In the genomic region with DNA sequence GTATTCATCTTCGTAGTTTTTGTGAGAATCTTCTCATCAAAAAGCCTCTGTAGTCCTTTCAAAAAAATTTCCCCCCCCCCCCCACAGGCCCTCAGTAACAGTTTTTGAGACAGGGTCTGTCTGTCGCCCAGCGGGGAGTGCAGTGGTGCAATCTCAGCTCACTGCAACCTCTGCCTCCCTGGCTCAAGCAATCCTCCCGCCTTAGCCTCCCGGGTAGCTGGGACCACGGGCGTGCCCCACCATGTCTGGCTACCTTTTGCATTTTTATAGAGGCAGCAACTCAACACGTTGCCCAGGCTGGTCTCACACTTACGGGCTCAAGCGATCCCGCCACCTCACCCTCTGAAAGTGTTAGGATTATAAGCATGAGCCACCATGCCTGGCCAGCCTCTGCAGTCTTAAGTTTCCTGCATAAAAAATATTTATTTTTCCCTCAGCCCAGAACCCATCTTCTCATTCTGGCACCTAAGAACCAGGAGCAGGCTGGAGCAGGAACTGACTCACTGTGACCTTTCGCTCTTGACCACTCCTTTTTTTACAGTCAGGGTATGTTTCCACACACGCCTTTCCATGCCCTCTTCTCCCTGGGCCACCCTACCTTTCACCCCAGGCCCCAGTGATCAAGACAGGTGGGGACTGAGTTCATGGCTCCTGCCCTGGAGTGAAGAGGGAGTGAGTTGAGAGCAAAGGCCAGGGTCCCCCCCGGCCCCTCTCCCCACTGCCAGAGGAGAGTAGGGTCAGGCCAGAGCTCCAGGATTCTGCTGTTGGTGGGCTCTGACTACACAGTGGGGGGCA, we compare ENCODE assay signal across 28 cellular contexts. TPM values are rescaled to one million over a fixed set of nuclear protein-coding genes. Genes with fewer than 3 reads are reported as not detected.
DNase-seq lines count a peak whose midpoint lies in the region; ATAC-seq, FAIRE-seq and TF ChIP-seq lines count a peak whose summit lies in the region.
"Had no signal": no experiment of that assay in that cellular context is flagged by ENCODE, and none has a peak within 500 bp of the region (broad histone marks: within the 10 kb centered on the region; RNA-seq: fewer than 3 reads in every experiment).

No MANE protein-coding gene starts in this region.

- H2AFZ ChIP-seq in HepG2 (ENCODE audit: low read length) (no peak overlapping the region), OCI-LY7 (ENCODE audit: low read length) (no peak overlapping the region)

- H3K27me3 ChIP-seq in RWPE2 (ENCODE audit: insufficient read depth, poor library complexity, severe bottlenecking) (no peaks in the 10 kb centered on the region), HepG2 (ENCODE audit: control insufficient read depth in 1 of 2, insufficient read depth in 2 of 2, low read length in 2 of 2) (0 out of 5 replicates have a peak, but pooled peaks cover 0 to 4% of the 10 kb centered on the region in 2 experiments)
- H3K27me3 ChIP-seq: esophagus muscularis mucosa had no signal

- H3K36me3 Mint-ChIP-seq in activated CD8-positive, alpha-beta memory T cell treated with anti-CD3 and anti-CD28 coated beads, Interleukin-2, amount 10 ng/mL, durations not matched to agents 7 days and 5 days: no peaks in the 10 kb centered on the region
- H3K36me3 Mint-ChIP-seq: activated naive CD4-positive, alpha-beta T cell treated with anti-CD3 and anti-CD28 coated beads, Interleukin-2, amount 50 U/mL, for 72 hours; naive B cell; T-cell had no signal

- no peaks in the 10 kb centered on the region for H3K9me2 ChIP-seq in OCI-LY7 (ENCODE audit: insufficient read depth, low read length)

- no peaks in the 10 kb centered on the region for H4K20me1 ChIP-seq in HepG2 (ENCODE audit: insufficient read depth, low read length)
- H4K20me1 ChIP-seq in OCI-LY7 (ENCODE audit: insufficient read depth, low read length): no peaks in the 10 kb centered on the region

- H3K4me3 ChIP-seq in RWPE2 (ENCODE audit: severe bottlenecking) (no peak overlapping the region), HepG2 (replicated peaks in 1 of 3; ENCODE audit: insufficient read depth in 1 of 3, low read depth in 2 of 3, low read length in 3 of 3) (no peak overlapping the region; a peak in 1 of 6 replicates), OCI-LY7 (ENCODE audit: low read depth, low read length, poor library complexity, severe bottlenecking) (no peak overlapping the region)
- H3K4me3 ChIP-seq: esophagus muscularis mucosa had no signal

- no peak for TF ChIP-seq RAD21 in HepG2 (CRISPR knock-in tag; IDR thresholded peaks at IDR 0.05)

- no peaks in the 10 kb centered on the region for H3K9me3 Mint-ChIP-seq in activated CD8-positive, alpha-beta memory T cell treated with anti-CD3 and anti-CD28 coated beads, Interleukin-2, amount 10 ng/mL, durations not matched to agents 7 days and 5 days (ENCODE audit: low read depth)
- H3K9me3 Mint-ChIP-seq: activated naive CD4-positive, alpha-beta T cell treated with anti-CD3 and anti-CD28 coated beads, Interleukin-2, amount 50 U/mL, for 72 hours; central memory CD8-positive, alpha-beta T cell; naive B cell; T-cell had no signal

- POLR2A ChIA-PET in HepG2 (lab: Yijun Ruan, JAX) (interaction anchor here (0.7 to 1.0 kb wide), 2 partner anchors 43 kb away, joined by 3 read pairs; partner anchors contain the start of gene SLC20A1), OCI-LY7 (lab: Charles Lee) (no interaction called here)

- in situ Hi-C loops in HepG2 (cut with HindIII; ENCODE audit: extremely low pct_ligation_motif_present, low pct_unique_long_range_greater_than_20kb): loop anchor here (5.0 kb wide), 1 partner anchor 61 kb away; no protein-coding TSS in a partner anchor

- ATAC-seq in RWPE2 (ENCODE audit: low read depth): no peak
- no peak; the same call in 2 of the 3 replicates for ATAC-seq in HepG2
- no peak for ATAC-seq in GM21528 (IDR thresholded peaks at IDR 0.05; ENCODE audit: low FRiP score, unreplicated experiment)
- no peak for ATAC-seq in activated CD8-positive, alpha-beta memory T cell treated with anti-CD3 and anti-CD28 coated beads, Interleukin-2, amount 10 ng/mL, durations not matched to agents 7 days and 5 days
- ATAC-seq: activated CD4-positive, alpha-beta T cell treated with anti-CD3 and anti-CD28 coated beads for 36 hours; activated naive CD4-positive, alpha-beta T cell treated with anti-CD3 and anti-CD28 coated beads, Interleukin-2, amount 50 U/mL, for 72 hours; stimulated activated naive CD8-positive, alpha-beta T cell treated with anti-CD3 and anti-CD28 coated beads, Interleukin-15, Interleukin-2, amounts not matched to agents 100 U/mL and 50 U/mL, for 24 hours; T-cell had no signal

- H3K27ac Mint-ChIP-seq in activated CD8-positive, alpha-beta memory T cell treated with anti-CD3 and anti-CD28 coated beads, Interleukin-2, amount 10 ng/mL, durations not matched to agents 7 days and 5 days: no peak overlapping the region
- H3K27ac Mint-ChIP-seq: activated CD4-positive, alpha-beta T cell treated with anti-CD3 and anti-CD28 coated beads for 36 hours; activated naive CD4-positive, alpha-beta T cell treated with anti-CD3 and anti-CD28 coated beads, Interleukin-2, amount 50 U/mL, for 72 hours; T-cell had no signal

- intact Hi-C loops in HepG2 (cut with micrococcal nuclease; ENCODE audit: unreplicated experiment) (no loop called here), OCI-LY7 (cut with micrococcal nuclease; ENCODE audit: unreplicated experiment) (no loop called here)

- CTCF ChIA-PET in HepG2 (lab: Yijun Ruan, JAX; ENCODE audit: low intra/inter-chr PET ratio, low total read pairs): no interaction called here
- CTCF ChIA-PET in OCI-LY7 (lab: Charles Lee; ENCODE audit: unreplicated experiment): no interaction called here
- CTCF ChIA-PET in activated CD8-positive, alpha-beta memory T cell treated with anti-CD3 and anti-CD28 coated beads, Interleukin-2, amount 10 ng/mL, durations not matched to agents 7 days and 5 days (lab: Charles Lee): interaction anchor here (0.8 to 5.3 kb wide), 3 partner anchors 19 to 59 kb away, joined by 3 to 155 read pairs (median 66); no protein-coding TSS in a partner anchor

- 49% methylated on average over 14 of the region's 14 CpGs for WGBS in HepG2 (ENCODE audit: low lambda C conversion rate)

- no peak for FAIRE-seq in HepG2 (lab: Jason Lieb, UNC)
- FAIRE-seq: astrocyte, GM12891, TTC549 had no signal

- H3K4me1 Mint-ChIP-seq in activated CD8-positive, alpha-beta memory T cell treated with anti-CD3 and anti-CD28 coated beads, Interleukin-2, amount 10 ng/mL, durations not matched to agents 7 days and 5 days: peaks cover 62% of the 10 kb centered on the region

- H3K36me3 ChIP-seq in RWPE2 (ENCODE audit: low read depth) (no peaks in the 10 kb centered on the region), HepG2 (replicated peaks in 1 of 2; ENCODE audit: control insufficient read depth in 1 of 2, insufficient read depth in 2 of 2, low read length in 2 of 2) (no peaks in the 10 kb centered on the region), OCI-LY7 (ENCODE audit: insufficient read depth, low read length) (no peaks in the 10 kb centered on the region)
- H3K36me3 ChIP-seq: esophagus muscularis mucosa had no signal

- H3K4me2 ChIP-seq in HepG2 (ENCODE audit: low read depth, low read length) (peak overlapping the region; percentile 22; the same call in 1 of the 2 replicates), OCI-LY7 (ENCODE audit: low read length) (no peak overlapping the region)

- H3K27ac ChIP-seq in RWPE2 (ENCODE audit: poor library complexity, severe bottlenecking): peak overlapping the region; percentile 5
- no peak overlapping the region for H3K27ac ChIP-seq in HepG2 (ENCODE audit: extremely low read length, insufficient read depth, low read length)
- H3K27ac ChIP-seq in OCI-LY7 (ENCODE audit: low read depth, low read length, poor library complexity, severe bottlenecking): no peak overlapping the region
- H3K27ac ChIP-seq: 22Rv1, esophagus muscularis mucosa had no signal

- no peaks in the 10 kb centered on the region for H3K27me3 Mint-ChIP-seq in activated CD8-positive, alpha-beta memory T cell treated with anti-CD3 and anti-CD28 coated beads, Interleukin-2, amount 10 ng/mL, durations not matched to agents 7 days and 5 days
- H3K27me3 Mint-ChIP-seq: activated CD4-positive, alpha-beta T cell treated with anti-CD3 and anti-CD28 coated beads for 36 hours; central memory CD8-positive, alpha-beta T cell; T-cell had no signal

- H3K4me3 Mint-ChIP-seq in activated CD8-positive, alpha-beta memory T cell treated with anti-CD3 and anti-CD28 coated beads, Interleukin-2, amount 10 ng/mL, durations not matched to agents 7 days and 5 days: no peak overlapping the region
- H3K4me3 Mint-ChIP-seq: activated CD4-positive, alpha-beta T cell treated with anti-CD3 and anti-CD28 coated beads for 36 hours; central memory CD8-positive, alpha-beta T cell; naive B cell; T-cell had no signal

- no peak for TF ChIP-seq POLR2A in HepG2 (IDR thresholded peaks at IDR 0.05; ENCODE audit: insufficient read depth in 1 of 2, low read depth in 2 of 2, low read length in 2 of 2)

- TF ChIP-seq EP300 in HepG2 (IDR thresholded peaks at IDR 0.05; ENCODE audit: low read depth in 2 of 2, low read length in 2 of 2) (peak in 1 of 2 experiments; percentile 13; a peak in 1 of 4 replicates), HepG2 (CRISPR knock-in tag; IDR thresholded peaks at IDR 0.05; ENCODE audit: borderline replicate concordance) (no peak)

- TF ChIP-seq CTCF in RWPE2 (IDR thresholded peaks at IDR 0.05; ENCODE audit: poor library complexity, severe bottlenecking) (no peak), HepG2 (CRISPR knock-in tag; IDR thresholded peaks at IDR 0.05) (no peak), OCI-LY7 (conservative IDR thresholded peaks at IDR 0.05; ENCODE audit: low read length) (no peak)

- DNase-seq in activated CD8-positive, alpha-beta memory T cell treated with anti-CD3 and anti-CD28 coated beads, Interleukin-2, amount 50 U/mL, for 48 hours: peak; percentile 26
- no peak for DNase-seq in activated CD8-positive, alpha-beta memory T cell treated with anti-CD3 and anti-CD28 coated beads for 24 hours
- no peak for DNase-seq in RWPE2 (ENCODE audit: low spot score)
- DNase-seq in HepG2 (ENCODE audit: low spot score): no peak
- no peak for DNase-seq in NCI-H187 treated with DMSO at 0.1 percent for 48 hours (lab: John Stamatoyannopoulos, UW)
- DNase-seq in OCI-LY7 (ENCODE audit: low spot score): no peak
- no peak for DNase-seq in activated CD8-positive, alpha-beta memory T cell treated with anti-CD3 and anti-CD28 coated beads, Interleukin-2, amount 10 ng/mL, durations not matched to agents 7 days and 5 days
- DNase-seq: activated CD4-positive, alpha-beta T cell treated with anti-CD3 and anti-CD28 coated beads for 36 hours; effector CD8-positive, alpha-beta T cell; naive B cell; NCI-H1436 treated with DMSO at 0.1 percent for 48 hours; NCI-H2171; occipital lobe; retina; SHP77 treated with DMSO at 0.1 percent for 48 hours; stimulated activated CD4-positive, alpha-beta T cell treated with anti-CD3 and anti-CD28 coated beads, Interleukin-2, amount 100 ng/mL, for 48 hours; stimulated activated naive CD8-positive, alpha-beta T cell treated with anti-CD3 and anti-CD28 coated beads, Interleukin-15, Interleukin-2, amounts not matched to agents 100 U/mL and 50 U/mL, for 24 hours; T-cell had no signal

- H3K9me3 ChIP-seq in RWPE2 (ENCODE audit: severe bottlenecking) (no peaks in the 10 kb centered on the region), HepG2 (ENCODE audit: low read length) (no peaks in the 10 kb centered on the region), OCI-LY7 (ENCODE audit: low read length) (no peaks in the 10 kb centered on the region)
- H3K9me3 ChIP-seq: esophagus muscularis mucosa had no signal

- BruUV-seq in HepG2 (replicated peaks; lab: Mats Ljungman, UMichigan) (no TSS peak), OCI-LY7 (replicated peaks; lab: Mats Ljungman, UMichigan) (no TSS peak)

- H3K79me2 ChIP-seq in HepG2 (ENCODE audit: insufficient read depth, low read length): no peaks in the 10 kb centered on the region
- no peaks in the 10 kb centered on the region for H3K79me2 ChIP-seq in OCI-LY7 (ENCODE audit: insufficient read depth, low read depth, low read length)

- H3K4me1 ChIP-seq in RWPE2 (ENCODE audit: insufficient read depth, poor library complexity, severe bottlenecking): peaks cover 28% of the 10 kb centered on the region
- H3K4me1 ChIP-seq in HepG2 (ENCODE audit: insufficient read depth, low read length): peaks cover 63% of the 10 kb centered on the region
- H3K4me1 ChIP-seq in OCI-LY7 (ENCODE audit: insufficient read depth, low read length, poor library complexity, severe bottlenecking): peaks cover 39% of the 10 kb centered on the region

- no peak overlapping the region for H3K9ac ChIP-seq in HepG2 (ENCODE audit: insufficient read depth, low read depth, low read length)

RNA-seq across cellular contexts. Expression of gene NT5DC4, which starts 32.5 kb away (rescaled TPM):
- total RNA-seq in HepG2 (2016; rRNA removed; fragmentation: Illumina TruSeq; extraction: Trizol) (2.4 and 4.2 TPM in 2 replicates), OCI-LY7 (2022) (not detected in 2 replicates)
- 0.30 and 0.35 TPM in 2 replicates for total RNA-seq in HepG2 (2016; cell fraction: cytosol; rRNA removed; fragmentation: Illumina TruSeq; extraction: Trizol; ENCODE audit: low read depth)
- total RNA-seq in HepG2 (2016; cell fraction: insoluble cytoplasmic fraction; rRNA removed; fragmentation: Illumina TruSeq; extraction: Trizol): 0.24 and 3.4 TPM in 2 replicates
- 2.8 and 6.4 TPM in 2 replicates for total RNA-seq in HepG2 (2016; cell fraction: membrane; rRNA removed; fragmentation: Illumina TruSeq; extraction: Trizol)
- 2.9 and 7.5 TPM in 2 replicates for total RNA-seq in HepG2 (2016; cell fraction: nucleus; rRNA removed; fragmentation: Illumina TruSeq; extraction: Trizol)
- 0.04 and 0.07 TPM in 2 replicates for polyA plus RNA-seq in HepG2 (2011; rRNA removed)
- not detected in 2 replicates for polyA plus RNA-seq in HepG2 (2011; cell fraction: cytosol; rRNA removed)
- polyA plus RNA-seq in HepG2 (2011; cell fraction: nucleus; rRNA removed): 0.14 TPM in 2 replicates
- 0.30 TPM in 1 of 2 replicates, not detected in the other for polyA plus RNA-seq in HepG2 (2012)
- 0.94 and 5.4 TPM in 2 replicates for polyA plus RNA-seq in HepG2 (2016; cell fraction: cytosol; fragmentation: Illumina TruSeq; extraction: Trizol; ENCODE audit: low read depth)
- polyA plus RNA-seq in HepG2 (2016; cell fraction: insoluble cytoplasmic fraction; fragmentation: Illumina TruSeq; extraction: Trizol; ENCODE audit: low read depth): 0.35 and 2.3 TPM in 2 replicates
- polyA plus RNA-seq in HepG2 (2016; cell fraction: membrane; fragmentation: Illumina TruSeq; extraction: Trizol; ENCODE audit: low read depth): 0.14 and 0.24 TPM in 2 replicates
- 0.69 and 1.0 TPM in 2 replicates for polyA plus RNA-seq in HepG2 (2016; cell fraction: nucleus; fragmentation: Illumina TruSeq; extraction: Trizol; ENCODE audit: insufficient read depth, low read depth)
- not detected in 2 replicates for polyA minus RNA-seq in HepG2 (2011; rRNA and poly(A)+ RNA removed; ENCODE audit: low replicate concordance)
- not detected in 2 replicates for polyA minus RNA-seq in HepG2 (2011; cell fraction: cytosol; rRNA and poly(A)+ RNA removed)
- 1.7 TPM in 1 of 2 replicates, not detected in the other for polyA minus RNA-seq in HepG2 (2011; cell fraction: nucleus; rRNA and poly(A)+ RNA removed)
- not detected in 2 replicates for total RNA-seq in OCI-LY7 (2014; rRNA removed; shearing (Covaris generic))
- total RNA-seq in activated CD8-positive, alpha-beta memory T cell treated with anti-CD3 and anti-CD28 coated beads, Interleukin-2, amount 10 ng/mL, durations not matched to agents 7 days and 5 days: not detected
- total RNA-seq: activated CD4-positive, alpha-beta T cell treated with anti-CD3 and anti-CD28 coated beads for 36 hours; activated naive CD4-positive, alpha-beta T cell treated with anti-CD3 and anti-CD28 coated beads, Interleukin-2, amount 50 U/mL, for 72 hours; astrocyte; esophagus muscularis mucosa; kidney epithelial cell; lung microvascular endothelial cell; occipital lobe; T-cell had no signal

RNA-seq across cellular contexts. Expression of gene SLC20A1, which starts 42.5 kb away (rescaled TPM):
- total RNA-seq in HepG2 (2016; rRNA removed; fragmentation: Illumina TruSeq; extraction: Trizol) (60.1 and 85.9 TPM in 2 replicates), OCI-LY7 (2022) (86.1 and 89.5 TPM in 2 replicates)
- 12.7 and 13.6 TPM in 2 replicates for total RNA-seq in HepG2 (2016; cell fraction: cytosol; rRNA removed; fragmentation: Illumina TruSeq; extraction: Trizol; ENCODE audit: low read depth)
- total RNA-seq in HepG2 (2016; cell fraction: insoluble cytoplasmic fraction; rRNA removed; fragmentation: Illumina TruSeq; extraction: Trizol): 58.0 and 89.3 TPM in 2 replicates
- total RNA-seq in HepG2 (2016; cell fraction: membrane; rRNA removed; fragmentation: Illumina TruSeq; extraction: Trizol): 41.9 and 44.0 TPM in 2 replicates
- 130 and 144 TPM in 2 replicates for total RNA-seq in HepG2 (2016; cell fraction: nucleus; rRNA removed; fragmentation: Illumina TruSeq; extraction: Trizol)
- polyA plus RNA-seq in HepG2 (2011; rRNA removed): 54.0 and 70.6 TPM in 2 replicates
- polyA plus RNA-seq in HepG2 (2011; cell fraction: cytosol; rRNA removed): 47.5 and 83.7 TPM in 2 replicates
- 80.6 and 124 TPM in 2 replicates for polyA plus RNA-seq in HepG2 (2011; cell fraction: nucleus; rRNA removed)
- 121 and 142 TPM in 2 replicates for polyA plus RNA-seq in HepG2 (2012)
- 7.3 and 8.2 TPM in 2 replicates for polyA plus RNA-seq in HepG2 (2016; cell fraction: cytosol; fragmentation: Illumina TruSeq; extraction: Trizol; ENCODE audit: low read depth)
- polyA plus RNA-seq in HepG2 (2016; cell fraction: insoluble cytoplasmic fraction; fragmentation: Illumina TruSeq; extraction: Trizol; ENCODE audit: low read depth): 42.8 and 44.4 TPM in 2 replicates
- 21.0 and 21.5 TPM in 2 replicates for polyA plus RNA-seq in HepG2 (2016; cell fraction: membrane; fragmentation: Illumina TruSeq; extraction: Trizol; ENCODE audit: low read depth)
- polyA plus RNA-seq in HepG2 (2016; cell fraction: nucleus; fragmentation: Illumina TruSeq; extraction: Trizol; ENCODE audit: insufficient read depth, low read depth): 155 and 157 TPM in 2 replicates
- 36.0 and 75.9 TPM in 2 replicates for polyA minus RNA-seq in HepG2 (2011; rRNA and poly(A)+ RNA removed; ENCODE audit: low replicate concordance)
- polyA minus RNA-seq in HepG2 (2011; cell fraction: cytosol; rRNA and poly(A)+ RNA removed): 63.7 and 90.7 TPM in 2 replicates
- 154 and 209 TPM in 2 replicates for polyA minus RNA-seq in HepG2 (2011; cell fraction: nucleus; rRNA and poly(A)+ RNA removed)
- 59.7 and 64.8 TPM in 2 replicates for total RNA-seq in OCI-LY7 (2014; rRNA removed; shearing (Covaris generic))
- 100 to 1,000 TPM; 134 to 146 TPM for total RNA-seq in activated CD8-positive, alpha-beta memory T cell treated with anti-CD3 and anti-CD28 coated beads, Interleukin-2, amount 10 ng/mL, durations not matched to agents 7 days and 5 days
